In genomic region chr2:202299712-202300111, GRCh38 we compare ENCODE assay signal across 11 cellular contexts. TPM values are rescaled to one million over a fixed set of nuclear protein-coding genes. Genes with fewer than 3 reads are reported as not detected.
DNase-seq lines count a peak whose midpoint lies in the region; ATAC-seq and TF ChIP-seq lines count a peak whose summit lies in the region.
"Had no signal": no experiment of that assay in that cellular context is flagged by ENCODE, and none has a peak within 500 bp of the region (broad histone marks: within the 10 kb centered on the region; RNA-seq: fewer than 3 reads in every experiment).

No MANE protein-coding gene starts in this region.

- intact Hi-C loops in psoas muscle (cut with DNase I), result no loop called here

- H3K27ac Mint-ChIP-seq in activated CD8-positive, alpha-beta T cell treated with anti-CD3 and anti-CD28 coated beads, Interleukin-2, amount 10 ng/mL, durations not matched to agents 7 days and 5 days, result peak overlapping the region; percentile 31

- POLR2A ChIA-PET in activated CD8-positive, alpha-beta T cell treated with anti-CD3 and anti-CD28 coated beads, Interleukin-2, amount 10 ng/mL, durations not matched to agents 7 days and 5 days (lab: Charles Lee), result interaction anchor here (0.7 kb wide), 1 partner anchor 33 kb away, joined by 3 read pairs; no protein-coding TSS in a partner anchor

- TF ChIP-seq CTCF in psoas muscle (IDR thresholded peaks at IDR 0.05), result no peak

- CTCF ChIA-PET in activated CD8-positive, alpha-beta T cell treated with anti-CD3 and anti-CD28 coated beads, Interleukin-2, amount 10 ng/mL, durations not matched to agents 7 days and 5 days (lab: Charles Lee), result interaction anchor here (1.2 kb wide), 1 partner anchor 21 kb away, joined by 4 read pairs; no protein-coding TSS in a partner anchor

- H3K4me3 ChIP-seq in psoas muscle, result no peak overlapping the region
- H3K4me3 ChIP-seq: right atrium auricular region had no signal

- ATAC-seq in GM18502 (IDR thresholded peaks at IDR 0.05; ENCODE audit: poor library complexity, unreplicated experiment) (peak; percentile 78), GM19468 (IDR thresholded peaks at IDR 0.05; ENCODE audit: extremely low read depth, unreplicated experiment) (peak; percentile 84), HG03064 (IDR thresholded peaks at IDR 0.05; ENCODE audit: low read depth, unreplicated experiment) (peak; percentile 77), psoas muscle (no peak)
- peak; percentile 29 for ATAC-seq in activated CD8-positive, alpha-beta T cell treated with anti-CD3 and anti-CD28 coated beads, Interleukin-2, amount 10 ng/mL, durations not matched to agents 7 days and 5 days

- H3K27me3 Mint-ChIP-seq in activated CD8-positive, alpha-beta T cell treated with anti-CD3 and anti-CD28 coated beads, Interleukin-2, amount 10 ng/mL, durations not matched to agents 7 days and 5 days (ENCODE audit: low read depth), result no peaks in the 10 kb centered on the region

- H3K36me3 ChIP-seq in psoas muscle (ENCODE audit: insufficient read depth in 1 of 2, low read depth in 1 of 2), result peaks cover 5 to 100% of the 10 kb centered on the region in 2 donors

- H3K27me3 ChIP-seq in psoas muscle (ENCODE audit: insufficient read depth in 3 of 3, low read length in 2 of 3), result no peaks in the 10 kb centered on the region
- H3K27me3 ChIP-seq: right atrium auricular region had no signal

- 57 to 70% (median 57%) methylated on average over 1 of the region's 1 CpG for WGBS in psoas muscle, 3 donors

- no peak for DNase-seq in activated CD8-positive, alpha-beta T cell treated with anti-CD3 and anti-CD28 coated beads, Interleukin-2, amount 10 ng/mL, durations not matched to agents 7 days and 5 days
- no peak for DNase-seq in retina
- DNase-seq in HCEC 1CT, result no peak
- DNase-seq in NCI-H2171 (lab: John Stamatoyannopoulos, UW), result no peak
- DNase-seq in psoas muscle, result no peak
- DNase-seq: KG1, NCI-H82 had no signal

- no peaks in the 10 kb centered on the region for H3K9me3 ChIP-seq in psoas muscle
- H3K9me3 ChIP-seq: right atrium auricular region had no signal

- H3K36me3 Mint-ChIP-seq in activated CD8-positive, alpha-beta T cell treated with anti-CD3 and anti-CD28 coated beads, Interleukin-2, amount 10 ng/mL, durations not matched to agents 7 days and 5 days (ENCODE audit: low read depth), result peaks cover 72% of the 10 kb centered on the region

- H3K4me3 Mint-ChIP-seq in activated CD8-positive, alpha-beta T cell treated with anti-CD3 and anti-CD28 coated beads, Interleukin-2, amount 10 ng/mL, durations not matched to agents 7 days and 5 days, result no peak overlapping the region

- H3K4me1 Mint-ChIP-seq in activated CD8-positive, alpha-beta T cell treated with anti-CD3 and anti-CD28 coated beads, Interleukin-2, amount 10 ng/mL, durations not matched to agents 7 days and 5 days (ENCODE audit: low read depth), result peaks cover 6% of the 10 kb centered on the region

- no peaks in the 10 kb centered on the region for H3K9me3 Mint-ChIP-seq in activated CD8-positive, alpha-beta T cell treated with anti-CD3 and anti-CD28 coated beads, Interleukin-2, amount 10 ng/mL, durations not matched to agents 7 days and 5 days (ENCODE audit: insufficient read depth)

- no peaks in the 10 kb centered on the region for H3K4me1 ChIP-seq in psoas muscle
- H3K4me1 ChIP-seq: right atrium auricular region had no signal

- H3K27ac ChIP-seq in psoas muscle, result no peak overlapping the region
- H3K27ac ChIP-seq: right atrium auricular region had no signal

RNA-seq across cellular contexts. Expression of gene NOP58, which starts 34.1 kb away (rescaled TPM):
- 100 to 1,000 TPM; 120 to 122 TPM for total RNA-seq in activated CD8-positive, alpha-beta T cell treated with anti-CD3 and anti-CD28 coated beads, Interleukin-2, amount 10 ng/mL, durations not matched to agents 7 days and 5 days
- total RNA-seq in psoas muscle, result 10 to 100 TPM; 22.8 to 48.4 (median 37.9) TPM
- polyA plus RNA-seq in psoas muscle, result 10 to 100 TPM; 38.7 to 61.5 (median 56.2) TPM

Comparison
In these comparisons a context has a peak if more than half of its experiments do, and no peak if none do; other contexts are left out.
1. ATAC-seq: peak in GM18502 (single experiment), GM19468 (single experiment), HG03064 (single experiment) and activated CD8-positive, alpha-beta T cell treated with anti-CD3 and anti-CD28 coated beads, Interleukin-2, amount 10 ng/mL, durations not matched to agents 7 days and 5 days (single experiment); none in psoas muscle (0 of 4).